In genomic region chr11:34890812-34891211, GRCh38 we compare ENCODE assay signal across 9 cellular contexts. TPM values are rescaled to one million over a fixed set of nuclear protein-coding genes. Genes with fewer than 3 reads are reported as not detected.
DNase-seq lines count a peak whose midpoint lies in the region; ATAC-seq, FAIRE-seq and TF ChIP-seq lines count a peak whose summit lies in the region.
"Had no signal": no experiment of that assay in that cellular context is flagged by ENCODE, and none has a peak within 500 bp of the region (broad histone marks: within the 10 kb centered on the region; RNA-seq: fewer than 3 reads in every experiment).

No MANE protein-coding gene starts in this region.

- DNase-seq in NCI-H1417 (lab: John Stamatoyannopoulos, UW) (peak in 2 of 3 experiments; percentile 21 to 67), NCI-H1417 treated with DMSO at 0.1 percent for 48 hours (lab: John Stamatoyannopoulos, UW) (no peak), NB4 (ENCODE audit: low read depth) (peak; percentile 35), ascending aorta (ENCODE audit: low spot score in 2 of 2) (no peak), HepG2 (ENCODE audit: low spot score) (peak; percentile 59)
- no peak for DNase-seq in stimulated activated CD8-positive, alpha-beta memory T cell treated with anti-CD3 and anti-CD28 coated beads, Interleukin-4, amount 100 ng/mL, for 48 hours
- no peak for DNase-seq in activated T-cell treated with anti-CD3 and anti-CD28 coated beads, Interleukin-2, amount 50 U/mL, for 24 hours

- no peaks in the 10 kb centered on the region for H3K4me1 ChIP-seq in ascending aorta
- peaks cover 22% of the 10 kb centered on the region for H3K4me1 ChIP-seq in HepG2 (ENCODE audit: insufficient read depth, low read length)
- H3K4me1 ChIP-seq: BLaER1 treated with 17β-estradiol and CSF1 and Interleukin-3, amounts not matched to agents 10 nM and 100 nM had no signal

- ATAC-seq in HepG2 (no peak), HG03159 (IDR thresholded peaks at IDR 0.05; ENCODE audit: unreplicated experiment) (no peak)

- H3K36me3 ChIP-seq in ascending aorta: peaks cover 0 to 14% of the 10 kb centered on the region in 2 donors
- no peaks in the 10 kb centered on the region for H3K36me3 ChIP-seq in HepG2 (replicated peaks in 1 of 2; ENCODE audit: control insufficient read depth in 1 of 2, insufficient read depth in 2 of 2, low read length in 2 of 2)

- H3K27ac ChIP-seq in ascending aorta (no peak overlapping the region), HepG2 (ENCODE audit: extremely low read length, insufficient read depth, low read length) (no peak overlapping the region)
- H3K27ac ChIP-seq: BLaER1 treated with 17β-estradiol and CSF1 and Interleukin-3, amounts not matched to agents 10 nM and 100 nM had no signal

- CTCF ChIA-PET in HepG2 (lab: Yijun Ruan, JAX; ENCODE audit: low intra/inter-chr PET ratio, low total read pairs): interaction anchor here (0.8 to 3.1 kb wide), 6 partner anchors 50 to 398 kb away, joined by 3 to 56 read pairs (median 12); no protein-coding TSS in a partner anchor

- H3K27ac Mint-ChIP-seq in activated T-cell treated with anti-CD3 and anti-CD28 coated beads, Interleukin-2, amount 50 U/mL, for 24 hours: no peak overlapping the region

- no peaks in the 10 kb centered on the region for H3K27me3 Mint-ChIP-seq in activated T-cell treated with anti-CD3 and anti-CD28 coated beads, Interleukin-2, amount 50 U/mL, for 24 hours

- WGBS in HepG2 (ENCODE audit: low lambda C conversion rate): 16% methylated on average over 1 of the region's 1 CpG

- H3K36me3 Mint-ChIP-seq in activated T-cell treated with anti-CD3 and anti-CD28 coated beads, Interleukin-2, amount 50 U/mL, for 24 hours (ENCODE audit: low read depth): peaks cover 27% of the 10 kb centered on the region

- no peak overlapping the region for H3K4me3 Mint-ChIP-seq in activated T-cell treated with anti-CD3 and anti-CD28 coated beads, Interleukin-2, amount 50 U/mL, for 24 hours

- H4K20me1 ChIP-seq in HepG2 (ENCODE audit: insufficient read depth, low read length): no peaks in the 10 kb centered on the region; the same call in 1 of the 2 replicates

- peak; percentile 58 for FAIRE-seq in HepG2 (lab: Jason Lieb, UNC)

- no peaks in the 10 kb centered on the region for H3K9me3 Mint-ChIP-seq in activated T-cell treated with anti-CD3 and anti-CD28 coated beads, Interleukin-2, amount 50 U/mL, for 24 hours

- TF ChIP-seq CTCF in NB4 (IDR thresholded peaks at IDR 0.05; ENCODE audit: low read depth, low read length) (no peak), ascending aorta (IDR thresholded peaks at IDR 0.05) (peak in 2 of 3 experiments; percentile 17 to 32), HepG2 (CRISPR knock-in tag; IDR thresholded peaks at IDR 0.05) (peak; percentile 61)

- TF ChIP-seq EP300 in HepG2 (IDR thresholded peaks at IDR 0.05; ENCODE audit: low read depth in 2 of 2, low read length in 2 of 2) (no peak), HepG2 (CRISPR knock-in tag; IDR thresholded peaks at IDR 0.05; ENCODE audit: borderline replicate concordance) (no peak)

- no peak overlapping the region for H2AFZ ChIP-seq in HepG2 (ENCODE audit: low read length)

- intact Hi-C loops in ascending aorta (cut with DNase I): loop anchor here (5.0 kb wide), 1 partner anchor 304 kb away; no protein-coding TSS in a partner anchor
- intact Hi-C loops in HepG2 (cut with micrococcal nuclease; ENCODE audit: unreplicated experiment): loop anchor here (1.0 to 10.0 kb wide), 8 partner anchors 64 to 390 kb away; partner anchors contain the start of gene ELF5

- H3K9ac ChIP-seq in HepG2 (ENCODE audit: insufficient read depth, low read depth, low read length): no peak overlapping the region
- H3K9ac ChIP-seq: BLaER1 treated with 17β-estradiol and CSF1 and Interleukin-3, amounts not matched to agents 10 nM and 100 nM had no signal

- H3K27me3 ChIP-seq in ascending aorta (no peaks in the 10 kb centered on the region), HepG2 (ENCODE audit: control insufficient read depth in 1 of 2, insufficient read depth in 2 of 2, low read length in 2 of 2) (no peaks in the 10 kb centered on the region)
- H3K27me3 ChIP-seq: BLaER1 treated with 17β-estradiol and CSF1 and Interleukin-3, amounts not matched to agents 10 nM and 100 nM had no signal

- TF ChIP-seq POLR2A in NB4 (IDR thresholded peaks at IDR 0.05; ENCODE audit: extremely low read depth, insufficient read length) (no peak), HepG2 (IDR thresholded peaks at IDR 0.05; ENCODE audit: insufficient read depth in 1 of 2, low read depth in 2 of 2, low read length in 2 of 2) (no peak)

- H3K9me3 ChIP-seq in ascending aorta (no peaks in the 10 kb centered on the region), HepG2 (ENCODE audit: low read length) (no peaks in the 10 kb centered on the region)
- H3K9me3 ChIP-seq: BLaER1 treated with 17β-estradiol and CSF1 and Interleukin-3, amounts not matched to agents 10 nM and 100 nM had no signal

- H3K79me2 ChIP-seq in HepG2 (ENCODE audit: insufficient read depth, low read length): no peaks in the 10 kb centered on the region

- in situ Hi-C loops in HepG2 (cut with HindIII; ENCODE audit: extremely low pct_ligation_motif_present, low pct_unique_long_range_greater_than_20kb): loop anchor here (5.0 to 10.0 kb wide), 3 partner anchors 304 to 526 kb away; partner anchors contain the start of gene ELF5

- H3K4me2 ChIP-seq in HepG2 (ENCODE audit: low read depth, low read length): no peak overlapping the region
- H3K4me2 ChIP-seq: BLaER1 treated with 17β-estradiol and CSF1 and Interleukin-3, amounts not matched to agents 10 nM and 100 nM had no signal

- H3K4me3 ChIP-seq in NB4 (ENCODE audit: low read depth, low read length): no peak overlapping the region
- H3K4me3 ChIP-seq in ascending aorta: no peak overlapping the region
- H3K4me3 ChIP-seq in HepG2 (replicated peaks in 1 of 3; ENCODE audit: insufficient read depth in 1 of 3, low read depth in 2 of 3, low read length in 3 of 3): no peak overlapping the region
- H3K4me3 ChIP-seq: BLaER1 treated with 17β-estradiol and CSF1 and Interleukin-3, amounts not matched to agents 10 nM and 100 nM had no signal

- TF ChIP-seq RAD21 in HepG2 (CRISPR knock-in tag; IDR thresholded peaks at IDR 0.05): peak; percentile 51; the same call in 1 of the 2 replicates

- POLR2A ChIA-PET in HepG2 (lab: Yijun Ruan, JAX): no interaction called here

- no TSS peak for BruUV-seq in HepG2 (replicated peaks; lab: Mats Ljungman, UMichigan)

- H3K4me1 Mint-ChIP-seq in activated T-cell treated with anti-CD3 and anti-CD28 coated beads, Interleukin-2, amount 50 U/mL, for 24 hours (ENCODE audit: low read depth): no peaks in the 10 kb centered on the region

TF ChIP-seq in HepG2, 621 proteins besides CTCF, POLR2A, EP300 and RAD21 (continues in another document):
- no peak for TF ChIP-seq CHD2 (IDR thresholded peaks at IDR 0.05; ENCODE audit: low read depth, low read length)
- no peak for TF ChIP-seq ZNF138 (CRISPR knock-in tag; IDR thresholded peaks at IDR 0.05; ENCODE audit: low read depth)

RNA-seq across cellular contexts. Expression of gene APIP, which starts 25.4 kb away (rescaled TPM):
- total RNA-seq in ascending aorta (3.6 TPM), HepG2 (2016; rRNA removed; fragmentation: Illumina TruSeq; extraction: Trizol) (31.0 and 41.8 TPM in 2 replicates)
- total RNA-seq in HepG2 (2016; cell fraction: cytosol; rRNA removed; fragmentation: Illumina TruSeq; extraction: Trizol; ENCODE audit: low read depth): 9.9 and 10.1 TPM in 2 replicates
- 31.4 and 48.5 TPM in 2 replicates for total RNA-seq in HepG2 (2016; cell fraction: insoluble cytoplasmic fraction; rRNA removed; fragmentation: Illumina TruSeq; extraction: Trizol)
- 14.2 and 15.9 TPM in 2 replicates for total RNA-seq in HepG2 (2016; cell fraction: membrane; rRNA removed; fragmentation: Illumina TruSeq; extraction: Trizol)
- 15.4 and 16.1 TPM in 2 replicates for total RNA-seq in HepG2 (2016; cell fraction: nucleus; rRNA removed; fragmentation: Illumina TruSeq; extraction: Trizol)
- polyA plus RNA-seq in HepG2 (2011; rRNA removed): 10.9 and 16.9 TPM in 2 replicates
- polyA plus RNA-seq in HepG2 (2011; cell fraction: cytosol; rRNA removed): 10.8 and 10.9 TPM in 2 replicates
- 2.8 and 5.2 TPM in 2 replicates for polyA plus RNA-seq in HepG2 (2011; cell fraction: nucleus; rRNA removed)
- 17.8 and 20.5 TPM in 2 replicates for polyA plus RNA-seq in HepG2 (2012)
- polyA plus RNA-seq in HepG2 (2016; cell fraction: cytosol; fragmentation: Illumina TruSeq; extraction: Trizol; ENCODE audit: low read depth): 7.2 and 8.5 TPM in 2 replicates
- polyA plus RNA-seq in HepG2 (2016; cell fraction: insoluble cytoplasmic fraction; fragmentation: Illumina TruSeq; extraction: Trizol; ENCODE audit: low read depth): 65.8 and 75.5 TPM in 2 replicates
- 14.5 and 15.3 TPM in 2 replicates for polyA plus RNA-seq in HepG2 (2016; cell fraction: membrane; fragmentation: Illumina TruSeq; extraction: Trizol; ENCODE audit: low read depth)
- 26.8 and 31.3 TPM in 2 replicates for polyA plus RNA-seq in HepG2 (2016; cell fraction: nucleus; fragmentation: Illumina TruSeq; extraction: Trizol; ENCODE audit: insufficient read depth, low read depth)
- polyA minus RNA-seq in HepG2 (2011; rRNA and poly(A)+ RNA removed; ENCODE audit: low replicate concordance): 3.3 and 3.6 TPM in 2 replicates
- polyA minus RNA-seq in HepG2 (2011; cell fraction: cytosol; rRNA and poly(A)+ RNA removed): 5.6 and 6.0 TPM in 2 replicates
- polyA minus RNA-seq in HepG2 (2011; cell fraction: nucleus; rRNA and poly(A)+ RNA removed): 3.0 and 5.3 TPM in 2 replicates

RNA-seq across cellular contexts. Expression of gene PDHX, which starts 25.6 kb away (rescaled TPM):
- 23.3 TPM for total RNA-seq in ascending aorta
- 73.8 and 106 TPM in 2 replicates for total RNA-seq in HepG2 (2016; rRNA removed; fragmentation: Illumina TruSeq; extraction: Trizol)
- total RNA-seq in HepG2 (2016; cell fraction: cytosol; rRNA removed; fragmentation: Illumina TruSeq; extraction: Trizol; ENCODE audit: low read depth): 41.6 and 44.1 TPM in 2 replicates
- 72.5 and 104 TPM in 2 replicates for total RNA-seq in HepG2 (2016; cell fraction: insoluble cytoplasmic fraction; rRNA removed; fragmentation: Illumina TruSeq; extraction: Trizol)
- total RNA-seq in HepG2 (2016; cell fraction: membrane; rRNA removed; fragmentation: Illumina TruSeq; extraction: Trizol): 37.7 and 42.3 TPM in 2 replicates
- total RNA-seq in HepG2 (2016; cell fraction: nucleus; rRNA removed; fragmentation: Illumina TruSeq; extraction: Trizol): 43.0 and 44.2 TPM in 2 replicates
- polyA plus RNA-seq in HepG2 (2011; rRNA removed): 32.9 and 41.0 TPM in 2 replicates
- 24.4 and 27.6 TPM in 2 replicates for polyA plus RNA-seq in HepG2 (2011; cell fraction: cytosol; rRNA removed)
- polyA plus RNA-seq in HepG2 (2011; cell fraction: nucleus; rRNA removed): 15.3 and 16.3 TPM in 2 replicates
- polyA plus RNA-seq in HepG2 (2012): 35.7 and 57.8 TPM in 2 replicates
- 6.3 and 6.7 TPM in 2 replicates for polyA plus RNA-seq in HepG2 (2016; cell fraction: cytosol; fragmentation: Illumina TruSeq; extraction: Trizol; ENCODE audit: low read depth)
- polyA plus RNA-seq in HepG2 (2016; cell fraction: insoluble cytoplasmic fraction; fragmentation: Illumina TruSeq; extraction: Trizol; ENCODE audit: low read depth): 95.4 and 97.5 TPM in 2 replicates
- 14.4 and 16.3 TPM in 2 replicates for polyA plus RNA-seq in HepG2 (2016; cell fraction: membrane; fragmentation: Illumina TruSeq; extraction: Trizol; ENCODE audit: low read depth)
- 43.7 and 45.9 TPM in 2 replicates for polyA plus RNA-seq in HepG2 (2016; cell fraction: nucleus; fragmentation: Illumina TruSeq; extraction: Trizol; ENCODE audit: insufficient read depth, low read depth)
- polyA minus RNA-seq in HepG2 (2011; rRNA and poly(A)+ RNA removed; ENCODE audit: low replicate concordance): 30.6 and 40.4 TPM in 2 replicates
- 38.4 and 43.3 TPM in 2 replicates for polyA minus RNA-seq in HepG2 (2011; cell fraction: cytosol; rRNA and poly(A)+ RNA removed)
- 67.5 and 80.9 TPM in 2 replicates for polyA minus RNA-seq in HepG2 (2011; cell fraction: nucleus; rRNA and poly(A)+ RNA removed)

Comparison
In these comparisons a context has a peak if more than half of its experiments do, and no peak if none do; other contexts are left out.
1. DNase-seq: peak in NCI-H1417 (2 of 3), NB4 (single experiment) and HepG2 (single experiment); none in NCI-H1417 treated with DMSO at 0.1 percent for 48 hours (single experiment), ascending aorta (0 of 2), stimulated activated CD8-positive, alpha-beta memory T cell treated with anti-CD3 and anti-CD28 coated beads, Interleukin-4, amount 100 ng/mL, for 48 hours (single experiment) and activated T-cell treated with anti-CD3 and anti-CD28 coated beads, Interleukin-2, amount 50 U/mL, for 24 hours (single experiment).